2 cellular contexts compared by ENCODE assay signal in the genomic region with DNA sequence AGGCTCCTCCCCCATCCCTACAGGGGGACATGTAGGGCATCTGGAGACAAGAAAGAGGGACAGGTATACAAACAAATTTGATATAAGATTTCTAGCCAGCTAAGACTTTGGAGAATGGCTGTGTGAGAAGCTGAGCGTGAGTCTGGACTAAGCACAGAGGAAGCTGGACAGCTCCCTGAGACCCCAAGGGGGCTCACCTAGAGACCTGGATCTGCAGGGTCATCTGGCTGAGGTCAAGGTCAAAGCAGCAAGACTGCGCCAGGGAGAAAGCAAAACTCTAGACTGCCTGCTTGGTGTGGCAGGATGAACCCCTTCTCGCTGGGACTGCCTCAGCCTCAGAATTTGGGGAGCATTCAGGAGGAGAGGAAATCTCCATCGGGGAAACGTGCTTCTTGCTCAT.
TF ChIP-seq lines count a peak whose summit lies in the region.

No MANE protein-coding gene starts in this region.

TF ChIP-seq in HepG2, 621 proteins besides CTCF, POLR2A, EP300 and RAD21:
- TF ChIP-seq ZNF124 (CRISPR knock-in tag; IDR thresholded peaks at IDR 0.05) = no peak
- peak; percentile 13 to 85 for TF ChIP-seq REST (IDR thresholded peaks at IDR 0.05; ENCODE audit: borderline replicate concordance in 1 of 2, low read depth in 1 of 2, low read length in 2 of 2)

TF ChIP-seq in H1, 55 proteins besides CTCF, POLR2A, EP300 and RAD21:
- TF ChIP-seq RXRA (IDR thresholded peaks at IDR 0.05; ENCODE audit: insufficient read depth, low read depth, low read length) (0 out of 2 replicates have a peak, but pooled peaks have one; percentile 51), SIRT6 (IDR thresholded peaks at IDR 0.05; ENCODE audit: low read length) (no peak)
